ENCODE assay signal across 9 cellular contexts in genomic region chr5:116492016-116492623, GRCh38.
DNase-seq lines count a peak whose midpoint lies in the region; ATAC-seq and TF ChIP-seq lines count a peak whose summit lies in the region.
"Had no signal": no experiment of that assay in that cellular context is flagged by ENCODE, and none has a peak within 500 bp of the region (broad histone marks: within the 10 kb centered on the region; RNA-seq: fewer than 3 reads in every experiment).

No MANE protein-coding gene starts in this region.

- no peak for TF ChIP-seq POLR2A in erythroblast (IDR thresholded peaks at IDR 0.05; ENCODE audit: low read length)

- DNase-seq in G401 (ENCODE audit: low spot score) = peak; percentile 41
- DNase-seq in NOMO-1 treated with dmso at 0.1 percent for 144 hours (lab: John Stamatoyannopoulos, UW; ENCODE audit: unreplicated experiment) = peak; percentile 20
- peak; percentile 39 to 60 for DNase-seq in erythroblast (lab: John Stamatoyannopoulos, UW)
- DNase-seq in skeletal muscle cell (ENCODE audit: low read depth) = peak; percentile 91
- no peak for DNase-seq in NCI-H1092 treated with DMSO at 0.1 percent for 48 hours (lab: John Stamatoyannopoulos, UW)
- DNase-seq in posterior cingulate gyrus = no peak

- in situ Hi-C loops in G401 (cut with HindIII; ENCODE audit: low sequenced_read_pairs) = no loop called here

- no peak overlapping the region for H3K4me3 ChIP-seq in skeletal muscle cell (ENCODE audit: low read depth, low read length)
- H3K4me3 ChIP-seq: thoracic aorta had no signal

- ATAC-seq in HG02623 (IDR thresholded peaks at IDR 0.05; ENCODE audit: unreplicated experiment) (peak; percentile 78), GM21576 (IDR thresholded peaks at IDR 0.05; ENCODE audit: unreplicated experiment) (no peak)

- intact Hi-C loops in posterior cingulate gyrus (cut with DNase I) = loop anchor here (10.0 kb wide), 2 partner anchors 63 to 77 kb away; no protein-coding TSS in a partner anchor

Comparison
In these comparisons a context has a peak if more than half of its experiments do, and no peak if none do; other contexts are left out.
1. DNase-seq: peak in G401 (single experiment), NOMO-1 treated with dmso at 0.1 percent for 144 hours (single experiment), erythroblast (2 of 2) and skeletal muscle cell (single experiment); none in NCI-H1092 treated with DMSO at 0.1 percent for 48 hours (single experiment) and posterior cingulate gyrus (0 of 10).